In the genomic region with DNA sequence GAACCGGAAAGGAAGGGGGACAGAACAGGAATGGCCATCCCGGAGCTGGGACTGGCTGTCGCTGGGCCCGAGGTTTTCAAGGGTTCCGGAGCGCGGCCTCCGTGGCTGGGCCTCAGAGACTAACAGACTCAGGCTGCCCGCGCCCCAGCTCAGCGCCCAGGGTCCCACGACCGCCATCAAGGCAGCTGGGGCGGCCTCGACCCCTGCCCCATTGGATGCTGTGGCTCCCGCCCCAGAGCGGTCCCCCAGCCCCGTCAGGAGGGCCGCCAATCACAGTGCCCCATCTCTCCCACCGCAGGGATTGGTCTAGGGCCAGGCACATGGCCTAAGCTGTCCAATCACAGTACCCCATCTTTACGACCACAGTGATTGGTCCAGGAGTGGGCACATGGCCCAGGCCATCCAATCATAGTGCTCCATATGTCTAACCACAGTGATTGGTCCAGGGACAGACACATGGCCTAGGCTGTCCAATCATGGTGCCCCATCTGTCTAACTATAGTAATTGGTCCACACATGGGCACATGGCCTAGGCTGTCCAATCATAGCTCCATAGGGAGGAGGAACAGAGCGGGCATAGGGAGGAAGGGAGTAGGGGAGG, we compare ENCODE assay signal across 8 cellular contexts.
DNase-seq lines count a peak whose midpoint lies in the region; ATAC-seq, FAIRE-seq and TF ChIP-seq lines count a peak whose summit lies in the region.

No MANE protein-coding gene starts in this region.

- no peak overlapping the region for H3K4me3 Mint-ChIP-seq in activated T-cell treated with anti-CD3 and anti-CD28 coated beads, Interleukin-2, amount 50 U/mL, for 72 hours

- no peaks in the 10 kb centered on the region for H3K4me1 Mint-ChIP-seq in activated T-cell treated with anti-CD3 and anti-CD28 coated beads, Interleukin-2, amount 50 U/mL, for 72 hours (ENCODE audit: low read depth)

- no peaks in the 10 kb centered on the region for H3K4me1 ChIP-seq in upper lobe of right lung

- H3K4me3 ChIP-seq in upper lobe of right lung = no peak overlapping the region

- DNase-seq in activated T-cell treated with anti-CD3 and anti-CD28 coated beads, Interleukin-2, amount 50 U/mL, for 72 hours = peak in 1 of 2 donors; percentile 25
- DNase-seq in activated T-cell treated with anti-CD3 and anti-CD28 coated beads for 4 hours (no peak), iPS DF 19.7 (ENCODE audit: low read depth, low spot score) (peak; percentile 78), upper lobe of right lung (peak; percentile 48), GM19238 (ENCODE audit: insufficient read length, low spot score) (no peak), D721Med (ENCODE audit: insufficient read length, low spot score) (no peak)
- DNase-seq in activated naive CD4-positive, alpha-beta T cell treated with anti-CD3 and anti-CD28 coated beads, Interleukin-2, amount 50 U/mL, for 72 hours (ENCODE audit: low spot score in 2 of 2) = peak; percentile 26 to 71

- peaks cover 37% of the 10 kb centered on the region for H3K27me3 ChIP-seq in upper lobe of right lung

- H3K27me3 Mint-ChIP-seq in activated T-cell treated with anti-CD3 and anti-CD28 coated beads, Interleukin-2, amount 50 U/mL, for 72 hours (ENCODE audit: low read depth) = no peaks in the 10 kb centered on the region

- ATAC-seq in activated T-cell treated with anti-CD3 and anti-CD28 coated beads, Interleukin-2, amount 50 U/mL, for 72 hours (replicated peaks in 1 of 2) = peak; percentile 44 to 74
- peak; percentile 87 to 94 for ATAC-seq in activated naive CD4-positive, alpha-beta T cell treated with anti-CD3 and anti-CD28 coated beads, Interleukin-2, amount 50 U/mL, for 72 hours
- ATAC-seq in upper lobe of right lung = peak; percentile 28
- ATAC-seq in HG03045 (IDR thresholded peaks at IDR 0.05; ENCODE audit: unreplicated experiment) = no peak

- no peaks in the 10 kb centered on the region for H3K9me3 ChIP-seq in upper lobe of right lung

- no peak overlapping the region for H3K27ac ChIP-seq in upper lobe of right lung

- intact Hi-C loops in upper lobe of right lung (cut with DNase I) = no loop called here

- no peaks in the 10 kb centered on the region for H3K36me3 ChIP-seq in upper lobe of right lung

- H3K9me3 Mint-ChIP-seq in activated T-cell treated with anti-CD3 and anti-CD28 coated beads, Interleukin-2, amount 50 U/mL, for 72 hours = no peaks in the 10 kb centered on the region
- H3K9me3 Mint-ChIP-seq in activated naive CD4-positive, alpha-beta T cell treated with anti-CD3 and anti-CD28 coated beads, Interleukin-2, amount 50 U/mL, for 72 hours = no peaks in the 10 kb centered on the region

- no peak overlapping the region for H3K27ac Mint-ChIP-seq in activated T-cell treated with anti-CD3 and anti-CD28 coated beads, Interleukin-2, amount 50 U/mL, for 72 hours
- H3K27ac Mint-ChIP-seq in activated naive CD4-positive, alpha-beta T cell treated with anti-CD3 and anti-CD28 coated beads, Interleukin-2, amount 50 U/mL, for 72 hours = no peak overlapping the region

- TF ChIP-seq CTCF in upper lobe of right lung (IDR thresholded peaks at IDR 0.05) (no peak), D721Med (IDR thresholded peaks at IDR 0.05; ENCODE audit: insufficient read depth, missing control alignments) (no peak)

- H3K36me3 Mint-ChIP-seq in activated T-cell treated with anti-CD3 and anti-CD28 coated beads, Interleukin-2, amount 50 U/mL, for 72 hours (ENCODE audit: insufficient read depth in 2 of 2) = no peaks in the 10 kb centered on the region
- no peaks in the 10 kb centered on the region for H3K36me3 Mint-ChIP-seq in activated naive CD4-positive, alpha-beta T cell treated with anti-CD3 and anti-CD28 coated beads, Interleukin-2, amount 50 U/mL, for 72 hours

- no peak for FAIRE-seq in D721Med (lab: Jason Lieb, UNC)

Comparison
In these comparisons a context has a peak if more than half of its experiments do, and no peak if none do; other contexts are left out.
1. DNase-seq: peak in activated naive CD4-positive, alpha-beta T cell treated with anti-CD3 and anti-CD28 coated beads, Interleukin-2, amount 50 U/mL, for 72 hours (2 of 2), iPS DF 19.7 (single experiment) and upper lobe of right lung (single experiment); none in activated T-cell treated with anti-CD3 and anti-CD28 coated beads for 4 hours (single experiment), GM19238 (single experiment) and D721Med (single experiment).